In the genomic region with DNA sequence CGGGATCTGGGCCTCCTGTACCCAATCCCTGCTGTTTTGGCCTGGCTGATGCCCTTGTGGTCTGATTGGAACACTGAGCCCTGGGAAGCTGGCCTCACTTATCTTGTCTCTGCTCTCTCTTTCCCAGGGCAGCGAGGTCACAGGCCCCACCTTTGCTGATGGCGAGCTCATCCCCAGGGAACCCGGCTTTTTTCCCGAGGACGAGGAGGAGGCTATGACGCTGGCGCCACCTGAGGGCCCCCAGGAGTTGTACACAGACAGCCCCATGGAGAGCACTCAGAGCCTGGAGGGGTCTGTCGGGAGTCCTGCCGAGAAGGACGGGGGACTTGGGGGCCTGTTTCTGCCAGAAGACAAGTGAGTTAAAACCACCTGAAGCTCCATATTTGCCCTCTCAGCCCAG, we compare ENCODE assay signal across 10 cellular contexts.
DNase-seq lines count a peak whose midpoint lies in the region; TF ChIP-seq lines count a peak whose summit lies in the region.
"Had no signal": no experiment of that assay in that cellular context is flagged by ENCODE, and none has a peak within 500 bp of the region (broad histone marks: within the 10 kb centered on the region; RNA-seq: fewer than 3 reads in every experiment).

No MANE protein-coding gene starts in this region.

- POLR2A ChIA-PET in AG04450 (lab: Yijun Ruan, JAX) (no interaction called here), GM10248 (lab: Yijun Ruan, JAX) (no interaction called here)

- CTCF ChIA-PET in AG04450 (lab: Charles Lee) (interaction anchor here (1.3 kb wide), 1 partner anchor 80 kb away, joined by 4 read pairs; no protein-coding TSS in a partner anchor), GM10248 (lab: Yijun Ruan, JAX) (interaction anchor here (0.8 to 1.5 kb wide), 9 partner anchors 8 to 325 kb away, joined by 3 to 10 read pairs (median 4); no protein-coding TSS in a partner anchor)

- H3K27ac ChIP-seq in AG04450 (ENCODE audit: low read depth, low read length) (no peak overlapping the region), cardiac muscle cell (no peak overlapping the region)

- no peak overlapping the region for H3K4me3 ChIP-seq in AG04450 (ENCODE audit: low read depth, low read length)
- H3K4me3 ChIP-seq in cardiac muscle cell: no peak overlapping the region

- TF ChIP-seq CTCF in AG04450 (IDR thresholded peaks at IDR 0.05; ENCODE audit: low read depth, low read length): peak; percentile 23; the same call in 1 of the 2 replicates
- peak; percentile 42 for TF ChIP-seq CTCF in GM10248 (IDR thresholded peaks at IDR 0.05; ENCODE audit: control extremely low read depth, extremely low read depth, low read depth, missing control alignments)
- TF ChIP-seq CTCF in cardiac muscle cell (IDR thresholded peaks at IDR 0.05; ENCODE audit: low read depth, low read length): peak; percentile 27

- no peaks in the 10 kb centered on the region for H3K36me3 ChIP-seq in cardiac muscle cell

- peaks cover 11% of the 10 kb centered on the region for H3K27me3 ChIP-seq in AG04450 (ENCODE audit: control insufficient read depth, insufficient read depth, low read length)
- H3K27me3 ChIP-seq in cardiac muscle cell: no peaks in the 10 kb centered on the region

- DNase-seq in AG04450 (ENCODE audit: low read depth, low spot score) (no peak), GM10248 (ENCODE audit: extremely low spot score) (no peak), OCI-M1 (lab: John Stamatoyannopoulos, UW) (peak; percentile 7), cardiac muscle cell (ENCODE audit: low read depth in 1 of 2, low spot score in 1 of 2) (peak in 1 of 2 donors; percentile 60), cortex of kidney (lab: John Stamatoyannopoulos, UW) (no peak), C1 segment of cervical spinal cord (lab: John Stamatoyannopoulos, UW) (no peak), NK-92 (lab: John Stamatoyannopoulos, UW; ENCODE audit: unreplicated experiment) (no peak)
- DNase-seq in stimulated activated naive CD4-positive, alpha-beta T cell (lab: John Stamatoyannopoulos, UW): no peak
- DNase-seq: stimulated activated naive CD8-positive, alpha-beta T cell treated with anti-CD3 and anti-CD28 coated beads, Interleukin-15, Interleukin-2, amounts not matched to agents 100 U/mL and 50 U/mL, for 24 hours; T1000 had no signal

- H3K9me3 ChIP-seq in AG04450 (ENCODE audit: control insufficient read depth, insufficient read depth, low read length) (peaks cover 4% of the 10 kb centered on the region), cardiac muscle cell (ENCODE audit: low read depth) (no peaks in the 10 kb centered on the region)

- no peaks in the 10 kb centered on the region for H3K4me1 ChIP-seq in cardiac muscle cell (ENCODE audit: low read depth)
